Comparison of ENCODE assay signal across 10 cellular contexts in the genomic region with DNA sequence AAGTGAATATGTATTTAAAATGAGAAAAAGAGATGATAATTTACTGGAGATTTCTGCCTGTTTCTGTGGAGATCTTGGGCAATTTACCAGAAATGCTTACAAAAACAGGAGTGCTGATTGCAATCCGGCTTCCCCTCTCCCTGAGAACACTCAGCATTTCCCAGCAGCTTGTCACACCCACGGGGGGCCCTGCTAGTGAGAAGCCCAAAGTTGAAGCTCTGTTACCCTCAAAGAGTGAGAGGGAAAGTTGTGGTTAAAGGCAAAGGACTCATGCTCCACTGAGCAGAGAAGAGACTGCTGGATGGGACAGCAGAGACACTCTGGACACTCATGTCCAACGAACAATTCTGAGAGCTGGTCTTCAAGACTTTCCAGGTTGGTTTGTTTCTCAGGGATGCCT. TPM values are rescaled to one million over a fixed set of nuclear protein-coding genes. Genes with fewer than 3 reads are reported as not detected.
DNase-seq lines count a peak whose midpoint lies in the region; FAIRE-seq and TF ChIP-seq lines count a peak whose summit lies in the region.
"Had no signal": no experiment of that assay in that cellular context is flagged by ENCODE, and none has a peak within 500 bp of the region (broad histone marks: within the 10 kb centered on the region; RNA-seq: fewer than 3 reads in every experiment).

No MANE protein-coding gene starts in this region.

- POLR2A ChIA-PET in CD8-positive, alpha-beta memory T cell (lab: Charles Lee): no interaction called here

- no peak overlapping the region for H3K27ac ChIP-seq in CD8-positive, alpha-beta memory T cell (ENCODE audit: low read depth, low read length)
- H3K27ac ChIP-seq in prostate gland: peak overlapping the region; percentile 14 to 15

- peak overlapping the region in 1 of 7 donors; percentile 12 for H3K4me3 Mint-ChIP-seq in CD8-positive, alpha-beta memory T cell

- no peak overlapping the region for H2AFZ ChIP-seq in Loucy (ENCODE audit: low read length)

- peaks cover 3% of the 10 kb centered on the region; the same call in 1 of the 2 replicates for H3F3A ChIP-seq in Loucy (ENCODE audit: low read depth)

- H3K9me3 ChIP-seq in CD8-positive, alpha-beta memory T cell (ENCODE audit: low read length): no peaks in the 10 kb centered on the region
- no peaks in the 10 kb centered on the region for H3K9me3 ChIP-seq in Loucy (ENCODE audit: insufficient read depth, low read depth, low read length)
- H3K9me3 ChIP-seq in prostate gland: no peaks in the 10 kb centered on the region

- peaks cover 74 to 93% (median 88%) of the 10 kb centered on the region in 3 donors for H3K4me1 Mint-ChIP-seq in CD8-positive, alpha-beta memory T cell

- H3K79me2 ChIP-seq in Loucy (ENCODE audit: insufficient read depth, low read length): peaks cover 87% of the 10 kb centered on the region

- no peaks in the 10 kb centered on the region for H3K27me3 Mint-ChIP-seq in CD8-positive, alpha-beta memory T cell

- H3K36me3 ChIP-seq in CD8-positive, alpha-beta memory T cell (ENCODE audit: insufficient read depth, low read length): no peaks in the 10 kb centered on the region
- H3K36me3 ChIP-seq in Loucy (ENCODE audit: insufficient read depth, low read length) (no peaks in the 10 kb centered on the region), prostate gland (no peaks in the 10 kb centered on the region)

- WGBS in prostate gland: 40% methylated on average over 3 of the region's 3 CpGs

- peak overlapping the region; percentile 95 for H3K4me2 ChIP-seq in Loucy (ENCODE audit: low read depth, low read length, poor library complexity, severe bottlenecking)

- no peak overlapping the region for H3K4me3 ChIP-seq in CD8-positive, alpha-beta memory T cell (ENCODE audit: low read length)
- H3K4me3 ChIP-seq in Loucy (ENCODE audit: low read length, poor library complexity, severe bottlenecking) (peak overlapping the region; percentile 80), prostate gland (no peak overlapping the region)

- no peak for TF ChIP-seq CTCF in Loucy (conservative IDR thresholded peaks at IDR 0.05; ENCODE audit: low read length)
- TF ChIP-seq CTCF in prostate gland (IDR thresholded peaks at IDR 0.05): no peak

- intact Hi-C loops in prostate gland (cut with DNase I): no loop called here

- TF ChIP-seq POLR2A in prostate gland (IDR thresholded peaks at IDR 0.05): no peak

- peaks cover 52% of the 10 kb centered on the region for H4K20me1 ChIP-seq in Loucy (ENCODE audit: insufficient read depth, low read length, poor library complexity, severe bottlenecking)

- no peak for DNase-seq in CD8-positive, alpha-beta memory T cell
- DNase-seq in amniotic epithelial cell (ENCODE audit: low read depth) (peak; percentile 70), prostate gland (ENCODE audit: low spot score) (no peak), NCI-H2171 treated with DMSO at 0.1 percent for 48 hours (lab: John Stamatoyannopoulos, UW) (no peak), DMS153 (lab: John Stamatoyannopoulos, UW) (no peak), urothelium cell line (ENCODE audit: low spot score) (no peak), superior temporal gyrus (ENCODE audit: extremely low spot score) (no peak)
- DNase-seq: DMS 273 treated with DMSO at 0.1 percent for 48 hours, right cardiac atrium had no signal

- H3K4me1 ChIP-seq in CD8-positive, alpha-beta memory T cell (ENCODE audit: insufficient read depth, low read length): peaks cover 33% of the 10 kb centered on the region
- peaks cover 87% of the 10 kb centered on the region for H3K4me1 ChIP-seq in Loucy (ENCODE audit: insufficient read depth, low read length, poor library complexity, severe bottlenecking)
- no peaks in the 10 kb centered on the region for H3K4me1 ChIP-seq in prostate gland (replicated peaks)

- no peaks in the 10 kb centered on the region for H3K9me2 ChIP-seq in Loucy (replicated peaks; ENCODE audit: low read depth, low read length)

- H3K9me3 Mint-ChIP-seq in CD8-positive, alpha-beta memory T cell: no peaks in the 10 kb centered on the region

- peak overlapping the region in 7 of 8 donors; percentile 1 to 98 (median 66) for H3K27ac Mint-ChIP-seq in CD8-positive, alpha-beta memory T cell

- peak overlapping the region; percentile 91 for H3K9ac ChIP-seq in Loucy (ENCODE audit: low read depth, low read length, poor library complexity, severe bottlenecking)

- H3K27me3 ChIP-seq in CD8-positive, alpha-beta memory T cell (ENCODE audit: insufficient read depth, low read length, poor library complexity, severe bottlenecking): no peaks in the 10 kb centered on the region
- H3K27me3 ChIP-seq in Loucy (ENCODE audit: insufficient read depth, low read length, poor library complexity, severe bottlenecking) (no peaks in the 10 kb centered on the region), prostate gland (replicated peaks; ENCODE audit: insufficient read depth) (no peaks in the 10 kb centered on the region)

- CTCF ChIA-PET in CD8-positive, alpha-beta memory T cell (lab: Charles Lee): interaction anchor here (0.7 to 5.9 kb wide), 2 partner anchors 86 to 89 kb away, joined by 3 to 50 read pairs; no protein-coding TSS in a partner anchor

- peaks cover 0 to 4% (median 0%) of the 10 kb centered on the region in 3 donors for H3K36me3 Mint-ChIP-seq in CD8-positive, alpha-beta memory T cell

- FAIRE-seq in urothelium cell line (lab: Jason Lieb, UNC): no peak

RNA-seq across cellular contexts. Expression of gene MCTP2, which starts 2.9 kb away (rescaled TPM):
- total RNA-seq in CD8-positive, alpha-beta memory T cell: 10 to 100 TPM; 16.5 to 17.0 TPM
- polyA plus RNA-seq in CD8-positive, alpha-beta memory T cell: 13.6 TPM
- total RNA-seq in prostate gland: 10 to 100 TPM; 25.4 to 46.3 TPM
